In genomic region chr7:43479042-43479441, GRCh38 we compare ENCODE assay signal across 14 cellular contexts.
DNase-seq lines count a peak whose midpoint lies in the region; ATAC-seq, FAIRE-seq and TF ChIP-seq lines count a peak whose summit lies in the region.
"Had no signal": no experiment of that assay in that cellular context is flagged by ENCODE, and none has a peak within 500 bp of the region (broad histone marks: within the 10 kb centered on the region; RNA-seq: fewer than 3 reads in every experiment).

No MANE protein-coding gene starts in this region.

- CTCF ChIA-PET in K562 (lab: Yijun Ruan, JAX; ENCODE audit: low intra/inter-chr PET ratio), result no interaction called here

- H3K79me2 ChIP-seq in Loucy (ENCODE audit: insufficient read depth, low read length) (no peaks in the 10 kb centered on the region), K562 (ENCODE audit: control insufficient read depth, insufficient read depth, low read length) (no peaks in the 10 kb centered on the region)

- DNase-seq in GM12864 (ENCODE audit: low read depth) (no peak), K562 (ENCODE audit: extremely low read depth in 1 of 4, low spot score in 3 of 4) (peak in 1 of 4 experiments; percentile 11), NCI-H2081 treated with DMSO at 0.1 percent for 48 hours (lab: John Stamatoyannopoulos, UW) (no peak)
- DNase-seq in effector CD4-positive, alpha-beta T cell, result no peak
- no peak for DNase-seq in stimulated activated CD4-positive, alpha-beta T cell treated with anti-CD3 and anti-CD28 coated beads, Interleukin-12 subunit alpha, Interleukin-12 subunit beta, amount 100 ng/mL, for 4 hours
- DNase-seq: activated B cell treated with CpG ODN at 0.5 μM for 24 hours; activated naive CD8-positive, alpha-beta T cell treated with anti-CD3 and anti-CD28 coated beads for 36 hours; AML-193; left colon; NCI-H1694 had no signal

- H3K36me3 ChIP-seq in Loucy (ENCODE audit: insufficient read depth, low read length) (no peaks in the 10 kb centered on the region), K562 (ENCODE audit: control insufficient read depth, insufficient read depth, low read length) (no peaks in the 10 kb centered on the region)
- H3K36me3 ChIP-seq: SJCRH30 had no signal

- H3K4me2 ChIP-seq in Loucy (ENCODE audit: low read depth, low read length, poor library complexity, severe bottlenecking), result no peak overlapping the region
- no peak overlapping the region for H3K4me2 ChIP-seq in K562 (ENCODE audit: insufficient read depth, low read length)

- in situ Hi-C loops in K562 (cut with MboI), result no loop called here

- no peaks in the 10 kb centered on the region for H4K20me1 ChIP-seq in Loucy (ENCODE audit: insufficient read depth, low read length, poor library complexity, severe bottlenecking)
- no peaks in the 10 kb centered on the region for H4K20me1 ChIP-seq in K562 (replicated peaks; ENCODE audit: control insufficient read depth, insufficient read depth, low read length)

- H3K9me3 ChIP-seq in Loucy (ENCODE audit: insufficient read depth, low read depth, low read length), result no peaks in the 10 kb centered on the region
- H3K9me3 ChIP-seq in K562 (replicated peaks; ENCODE audit: control insufficient read depth, insufficient read depth, low read depth, low read length), result no peaks in the 10 kb centered on the region
- H3K9me3 ChIP-seq: SJCRH30 had no signal

- no peak overlapping the region for H3K27ac ChIP-seq in 22Rv1
- H3K27ac ChIP-seq in K562 (ENCODE audit: extremely low read depth, low read depth, low read length), result no peak overlapping the region
- H3K27ac ChIP-seq: SJCRH30 had no signal

- H3K4me3 ChIP-seq in GM12864 (ENCODE audit: low read depth, low read length) (no peak overlapping the region), Loucy (ENCODE audit: low read length, poor library complexity, severe bottlenecking) (no peak overlapping the region), K562 (no peak overlapping the region)
- H3K4me3 ChIP-seq: SJCRH30 had no signal

- H3K27me3 ChIP-seq in Loucy (ENCODE audit: insufficient read depth, low read length, poor library complexity, severe bottlenecking), result no peaks in the 10 kb centered on the region
- H3K27me3 ChIP-seq in K562 (ENCODE audit: control insufficient read depth in 2 of 2, insufficient read depth in 2 of 2, low read length in 2 of 2), result peaks cover 2 to 23% of the 10 kb centered on the region in 2 experiments; a peak in 3 of 5 replicates

- POLR2A ChIA-PET in K562 (lab: Yijun Ruan, JAX), result interaction anchor here (1.1 kb wide), 1 partner anchor 174 kb away, joined by 3 read pairs; no protein-coding TSS in a partner anchor

- no peaks in the 10 kb centered on the region for H3K9me1 ChIP-seq in K562 (ENCODE audit: control insufficient read depth, insufficient read depth, low read length)

- 2% methylated on average over 6 of the region's 6 CpGs for WGBS in K562 (ENCODE audit: insufficient coverage, low coverage, missing lambda C conversion rate)

- peak; percentile 14 to 47; a peak in 2 of 4 replicates for TF ChIP-seq RAD21 in K562 (CRISPR knock-in tag; conservative IDR thresholded peaks at IDR 0.05 in 1 of 2, IDR thresholded peaks at IDR 0.05 in 1 of 2)

- FAIRE-seq in K562 (lab: Jason Lieb, UNC), result no peak

- H3F3A ChIP-seq in Loucy (ENCODE audit: low read depth), result no peaks in the 10 kb centered on the region

- TF ChIP-seq EP300 in K562 (IDR thresholded peaks at IDR 0.05; ENCODE audit: low read length), result no peak

- intact Hi-C loops in K562 (cut with micrococcal nuclease), result no loop called here

- H3K9ac ChIP-seq in Loucy (ENCODE audit: low read depth, low read length, poor library complexity, severe bottlenecking) (no peak overlapping the region), K562 (ENCODE audit: insufficient read depth in 1 of 2, low read depth in 2 of 2, low read length in 2 of 2) (no peak overlapping the region)

- TF ChIP-seq CTCF in 22Rv1 (IDR thresholded peaks at IDR 0.05) (peak; percentile 36), GM12864 (IDR thresholded peaks at IDR 0.05; ENCODE audit: low read depth, low read length, missing control alignments) (peak; percentile 18), Loucy (conservative IDR thresholded peaks at IDR 0.05; ENCODE audit: low read length) (peak; percentile 49), K562 (IDR thresholded peaks at IDR 0.05 in 2 of 3, conservative IDR thresholded peaks at IDR 0.05 in 1 of 3; ENCODE audit: insufficient read depth in 2 of 3, low read depth in 1 of 3, low read length in 3 of 3) (peak in 2 of 3 experiments; percentile 24 to 36; a peak in 3 of 6 replicates)

- TF ChIP-seq POLR2A in K562 (conservative IDR thresholded peaks at IDR 0.05), result no peak

- H2AFZ ChIP-seq in Loucy (ENCODE audit: low read length), result no peak overlapping the region
- no peak overlapping the region for H2AFZ ChIP-seq in K562 (ENCODE audit: low read depth, low read length)

- H3K4me1 ChIP-seq in Loucy (ENCODE audit: insufficient read depth, low read length, poor library complexity, severe bottlenecking), result no peaks in the 10 kb centered on the region
- H3K4me1 ChIP-seq in K562 (replicated peaks in 1 of 2; ENCODE audit: control insufficient read depth in 2 of 2, insufficient read depth in 2 of 2, low read length in 2 of 2), result no peaks in the 10 kb centered on the region
- H3K4me1 ChIP-seq: SJCRH30 had no signal

- no peaks in the 10 kb centered on the region for H3K9me2 ChIP-seq in Loucy (replicated peaks; ENCODE audit: low read depth, low read length)

- no TSS peak for BruUV-seq in K562 (replicated peaks; lab: Mats Ljungman, UMichigan)

- ATAC-seq in K562, result peak; percentile 52
- ATAC-seq in GM21381 (IDR thresholded peaks at IDR 0.05; ENCODE audit: unreplicated experiment), result no peak
- ATAC-seq: left colon had no signal

TF ChIP-seq in K562, 482 proteins besides CTCF, POLR2A, EP300 and RAD21 (continues in another document):
- TF ChIP-seq CUX1 (CRISPR knock-in tag; IDR thresholded peaks at IDR 0.05) (no peak), ESRRB (CRISPR knock-in tag; IDR thresholded peaks at IDR 0.05; ENCODE audit: borderline replicate concordance) (no peak), ZNF561 (CRISPR knock-in tag; conservative IDR thresholded peaks at IDR 0.05) (no peak), TSC22D4 (tag; IDR thresholded peaks at IDR 0.05) (no peak), PBX2 (CRISPR knock-in tag; IDR thresholded peaks at IDR 0.05; ENCODE audit: low read depth) (no peak), PBX2 (tag; conservative IDR thresholded peaks at IDR 0.05; ENCODE audit: low read depth) (no peak), ZNF24 (IDR thresholded peaks at IDR 0.05) (no peak), FOXK2 (conservative IDR thresholded peaks at IDR 0.05 in 1 of 2, IDR thresholded peaks at IDR 0.05 in 1 of 2; ENCODE audit: low read depth in 2 of 2) (no peak), GATAD2B (IDR thresholded peaks at IDR 0.05; ENCODE audit: borderline replicate concordance) (no peak)
